Comparison of ENCODE assay signal across 22 cellular contexts in the genomic region with DNA sequence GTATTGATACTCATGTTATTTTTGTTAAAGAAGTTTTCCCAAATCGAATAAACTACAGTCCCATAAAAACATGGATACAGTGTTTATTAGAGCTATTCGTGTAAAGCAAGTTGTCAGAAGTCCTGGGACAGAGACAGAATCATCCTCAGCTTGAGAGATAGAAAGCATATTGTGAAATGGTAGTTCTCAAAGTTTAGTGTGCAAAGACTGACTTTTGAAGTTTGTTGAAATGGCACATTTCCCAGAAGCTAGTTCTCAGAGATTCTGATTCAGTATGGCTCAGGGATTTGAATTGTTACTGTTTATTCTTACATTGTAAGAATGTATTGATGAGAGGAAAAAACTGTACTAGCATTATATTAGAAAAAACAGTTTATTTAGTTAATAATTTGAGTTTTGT. TPM values are rescaled to one million over a fixed set of nuclear protein-coding genes. Genes with fewer than 3 reads are reported as not detected.
DNase-seq lines count a peak whose midpoint lies in the region; FAIRE-seq and TF ChIP-seq lines count a peak whose summit lies in the region.
"Had no signal": no experiment of that assay in that cellular context is flagged by ENCODE, and none has a peak within 500 bp of the region (broad histone marks: within the 10 kb centered on the region; RNA-seq: fewer than 3 reads in every experiment).

No MANE protein-coding gene starts in this region.

- H3K79me2 ChIP-seq in ACC112 (ENCODE audit: control insufficient read depth, insufficient read depth, low read length, unreplicated experiment): no peaks in the 10 kb centered on the region

- peak; percentile 4 for DNase-seq in LHCN-M2 (ENCODE audit: low read depth)
- peak; percentile 35 for DNase-seq in fibroblast of the aortic adventitia (ENCODE audit: low read depth)
- DNase-seq in medulla oblongata (ENCODE audit: extremely low spot score): peak; percentile 19
- no peak for DNase-seq in T-helper 9 cell
- DNase-seq in RCC 7860 (ENCODE audit: low spot score): no peak
- DNase-seq in vagina (ENCODE audit: extremely low spot score in 2 of 2): no peak
- DNase-seq in activated naive CD8-positive, alpha-beta T cell treated with anti-CD3 and anti-CD28 coated beads for 36 hours: no peak
- DNase-seq: activated B cell treated with CpG ODN at 0.5 μM for 24 hours; activated CD8-positive, alpha-beta T cell treated with anti-CD3 and anti-CD28 coated beads, Interleukin-2, amount 10 ng/mL, durations not matched to agents 7 days and 5 days; anterior cingulate cortex; colonic mucosa; EL; naive thymus-derived CD4-positive, alpha-beta T cell; SHP77; stimulated activated CD4-positive, alpha-beta T cell treated with anti-CD3 and anti-CD28 coated beads, Interleukin-15, amount 100 ng/mL, for 24 hours; stimulated activated naive CD8-positive, alpha-beta T cell treated with anti-CD3 and anti-CD28 coated beads, Interleukin-15, Interleukin-2, amounts not matched to agents 100 U/mL and 50 U/mL, for 24 hours had no signal

- no peak for FAIRE-seq in RCC 7860 (lab: Jason Lieb, UNC)
- FAIRE-seq: GM12878, H1 had no signal

- peaks cover 1% of the 10 kb centered on the region for H3K9me3 Mint-ChIP-seq in activated naive CD8-positive, alpha-beta T cell treated with anti-CD3 and anti-CD28 coated beads for 36 hours
- H3K9me3 Mint-ChIP-seq: activated B cell treated with CpG ODN at 0.5 μM for 24 hours had no signal

- H3K4me1 Mint-ChIP-seq in activated naive CD8-positive, alpha-beta T cell treated with anti-CD3 and anti-CD28 coated beads for 36 hours: peaks cover 4% of the 10 kb centered on the region
- H3K4me1 Mint-ChIP-seq: activated B cell treated with CpG ODN at 0.5 μM for 24 hours had no signal

- peaks cover 1% of the 10 kb centered on the region for H3K36me3 Mint-ChIP-seq in activated naive CD8-positive, alpha-beta T cell treated with anti-CD3 and anti-CD28 coated beads for 36 hours

- no peak overlapping the region for H3K27ac Mint-ChIP-seq in activated naive CD8-positive, alpha-beta T cell treated with anti-CD3 and anti-CD28 coated beads for 36 hours
- H3K27ac Mint-ChIP-seq: activated B cell treated with CpG ODN at 0.5 μM for 24 hours; activated CD8-positive, alpha-beta T cell treated with anti-CD3 and anti-CD28 coated beads, Interleukin-2, amount 10 ng/mL, durations not matched to agents 7 days and 5 days; activated T-helper 2 cell treated with anti-CD3 and anti-CD28 coated beads, Interferon-gamma antibody, Interleukin-2, Interleukin-4, amounts not matched to agents 10 μg/mL and 5 μg/mL and 100 μg/mL, durations not matched to agents 14 hours and 24 hours and 36 hours; naive thymus-derived CD4-positive, alpha-beta T cell had no signal

- intact Hi-C loops in vagina (cut with DNase I): no loop called here

- peaks cover 3% of the 10 kb centered on the region for H3K27me3 Mint-ChIP-seq in activated naive CD8-positive, alpha-beta T cell treated with anti-CD3 and anti-CD28 coated beads for 36 hours
- H3K27me3 Mint-ChIP-seq: naive thymus-derived CD4-positive, alpha-beta T cell had no signal

- TF ChIP-seq CTCF in fibroblast of the aortic adventitia (IDR thresholded peaks at IDR 0.05; ENCODE audit: insufficient read depth, low read length) (no peak), vagina (IDR thresholded peaks at IDR 0.05) (no peak)

- H3K36me3 ChIP-seq in ACC112 (ENCODE audit: insufficient read depth, low read length) (no peaks in the 10 kb centered on the region), vagina (no peaks in the 10 kb centered on the region)
- H3K36me3 ChIP-seq: colonic mucosa had no signal

- no peak for TF ChIP-seq POLR2A in vagina (IDR thresholded peaks at IDR 0.05)

- H3K9me3 ChIP-seq in vagina: no peaks in the 10 kb centered on the region
- H3K9me3 ChIP-seq: colonic mucosa had no signal

- no peak overlapping the region for H3K4me3 Mint-ChIP-seq in activated naive CD8-positive, alpha-beta T cell treated with anti-CD3 and anti-CD28 coated beads for 36 hours
- H3K4me3 Mint-ChIP-seq: activated B cell treated with CpG ODN at 0.5 μM for 24 hours; activated CD8-positive, alpha-beta T cell treated with anti-CD3 and anti-CD28 coated beads, Interleukin-2, amount 10 ng/mL, durations not matched to agents 7 days and 5 days; naive thymus-derived CD4-positive, alpha-beta T cell had no signal

- no peak overlapping the region for H3K4me3 ChIP-seq in ACC112 (ENCODE audit: low read depth, low read length)
- no peak overlapping the region for H3K4me3 ChIP-seq in fibroblast of the aortic adventitia (ENCODE audit: low read depth, low read length)
- H3K4me3 ChIP-seq in vagina: no peak overlapping the region
- H3K4me3 ChIP-seq: colonic mucosa, GM12878 had no signal

- H3K4me1 ChIP-seq in ACC112 (ENCODE audit: control insufficient read depth, insufficient read depth, low read length, unreplicated experiment) (peaks cover 17% of the 10 kb centered on the region), vagina (peaks cover 27% of the 10 kb centered on the region)
- H3K4me1 ChIP-seq: colonic mucosa had no signal

- H3K27ac ChIP-seq in ACC112 (ENCODE audit: low read depth, low read length) (peak overlapping the region; percentile 48), vagina (no peak overlapping the region)

- H3K27me3 ChIP-seq in ACC112 (ENCODE audit: insufficient read depth, low read length) (no peaks in the 10 kb centered on the region; the same call in 1 of the 2 replicates), vagina (no peaks in the 10 kb centered on the region)
- H3K27me3 ChIP-seq: colonic mucosa had no signal

- H2AFZ ChIP-seq in ACC112 (ENCODE audit: low read length, unreplicated experiment): no peak overlapping the region

RNA-seq across cellular contexts. Expression of gene GABRR3, which starts 22.1 kb away (rescaled TPM):
- total RNA-seq in LHCN-M2 (2014; rRNA removed) (not detected in 2 replicates), fibroblast of the aortic adventitia (ENCODE audit: low replicate concordance) (not detected in 2 replicates), vagina (not detected)
- not detected for polyA plus RNA-seq in LHCN-M2 (2012)
- total RNA-seq in activated naive CD8-positive, alpha-beta T cell treated with anti-CD3 and anti-CD28 coated beads for 36 hours: not detected
- total RNA-seq: activated B cell treated with CpG ODN at 0.5 μM for 24 hours; activated CD8-positive, alpha-beta T cell treated with anti-CD3 and anti-CD28 coated beads, Interleukin-2, amount 10 ng/mL, durations not matched to agents 7 days and 5 days; activated T-helper 2 cell treated with anti-CD3 and anti-CD28 coated beads, Interferon-gamma antibody, Interleukin-2, Interleukin-4, amounts not matched to agents 10 μg/mL and 5 μg/mL and 100 μg/mL, durations not matched to agents 14 hours and 24 hours and 36 hours; colonic mucosa; GM12878; H1; lower leg skin; naive thymus-derived CD4-positive, alpha-beta T cell; posterior vena cava had no signal
- polyA plus RNA-seq: GM12878; H1; naive thymus-derived CD4-positive, alpha-beta T cell had no signal

RNA-seq across cellular contexts. Expression of gene RIOX2, which starts 40.7 kb away (rescaled TPM):
- total RNA-seq in LHCN-M2 (2014; rRNA removed): 26.5 and 28.5 TPM in 2 replicates
- polyA plus RNA-seq in LHCN-M2 (2012): 13.6 TPM
- total RNA-seq in fibroblast of the aortic adventitia (ENCODE audit: low replicate concordance): 7.5 and 32.7 TPM in 2 replicates
- total RNA-seq in vagina: 33.4 TPM
- 10 to 100 TPM; 52.2 to 56.9 TPM for total RNA-seq in activated naive CD8-positive, alpha-beta T cell treated with anti-CD3 and anti-CD28 coated beads for 36 hours

Comparison
In these comparisons a context has a peak if more than half of its experiments do, and no peak if none do; other contexts are left out.
1. DNase-seq: peak in LHCN-M2 (single experiment), fibroblast of the aortic adventitia (single experiment) and medulla oblongata (single experiment); none in T-helper 9 cell (single experiment), RCC 7860 (single experiment), vagina (0 of 2) and activated naive CD8-positive, alpha-beta T cell treated with anti-CD3 and anti-CD28 coated beads for 36 hours (single experiment).